Comparison of ENCODE assay signal across 21 cellular contexts in genomic region chr16:75092777-75093176, GRCh38. TPM values are rescaled to one million over a fixed set of nuclear protein-coding genes. Genes with fewer than 3 reads are reported as not detected.
DNase-seq lines count a peak whose midpoint lies in the region; ATAC-seq and TF ChIP-seq lines count a peak whose summit lies in the region.
"Had no signal": no experiment of that assay in that cellular context is flagged by ENCODE, and none has a peak within 500 bp of the region (broad histone marks: within the 10 kb centered on the region; RNA-seq: fewer than 3 reads in every experiment).

No MANE protein-coding gene starts in this region.

- H3K4me3 ChIP-seq in CD4-positive, CD25-positive, alpha-beta regulatory T cell (ENCODE audit: low read depth, low read length) = no peak overlapping the region
- peak overlapping the region in 1 of 2 experiments; percentile 44; a peak in 2 of 4 replicates for H3K4me3 ChIP-seq in HCT116 (replicated peaks in 1 of 2; ENCODE audit: low read depth in 1 of 2, low read length in 2 of 2)
- H3K4me3 ChIP-seq in neural progenitor cell = no peak overlapping the region
- H3K4me3 ChIP-seq: esophagus squamous epithelium, GM23248, left lung, tibial nerve had no signal

- H3K4me3 Mint-ChIP-seq in CD4-positive, CD25-positive, alpha-beta regulatory T cell = no peak overlapping the region
- no peak overlapping the region for H3K4me3 Mint-ChIP-seq in chondrocyte (ENCODE audit: unreplicated experiment)
- no peak overlapping the region for H3K4me3 Mint-ChIP-seq in neural progenitor cell
- no peak overlapping the region for H3K4me3 Mint-ChIP-seq in activated naive CD8-positive, alpha-beta T cell treated with anti-CD3 and anti-CD28 coated beads for 36 hours

- no peak overlapping the region for H3K27ac ChIP-seq in CD4-positive, CD25-positive, alpha-beta regulatory T cell (ENCODE audit: insufficient read depth, low read length, poor library complexity, severe bottlenecking)
- H3K27ac ChIP-seq in HCT116 (ENCODE audit: low read depth, low read length) (peak overlapping the region; percentile 50; the same call in 1 of the 2 replicates), neural progenitor cell (no peak overlapping the region)
- H3K27ac ChIP-seq: GM23248, left lung, tibial nerve had no signal

- H3K9me3 ChIP-seq in CD4-positive, CD25-positive, alpha-beta regulatory T cell (ENCODE audit: control insufficient read depth in 2 of 2, low read length in 2 of 2) = no peaks in the 10 kb centered on the region
- H3K9me3 ChIP-seq in HCT116 (ENCODE audit: control insufficient read depth in 1 of 2, insufficient read depth in 1 of 2, low read depth in 1 of 2, low read length in 2 of 2) (no peaks in the 10 kb centered on the region), neural progenitor cell (ENCODE audit: low read depth) (no peaks in the 10 kb centered on the region)
- H3K9me3 ChIP-seq: esophagus squamous epithelium, left lung, tibial nerve had no signal

- H3K79me2 ChIP-seq in HCT116 (ENCODE audit: insufficient read depth, low read length) (peaks cover 27% of the 10 kb centered on the region), neural progenitor cell (ENCODE audit: low read depth) (peaks cover 54% of the 10 kb centered on the region)

- intact Hi-C loops in HCT116 (cut with micrococcal nuclease) = no loop called here

- POLR2A ChIA-PET in HCT116 (lab: Charles Lee) = no interaction called here

- no peak for ATAC-seq in CD4-positive, CD25-positive, alpha-beta regulatory T cell (ENCODE audit: low read depth in 2 of 2)
- ATAC-seq in HCT116 (peak; percentile 63), HG02798 (IDR thresholded peaks at IDR 0.05; ENCODE audit: poor library complexity, unreplicated experiment) (no peak)
- ATAC-seq: left lung; stimulated activated naive CD8-positive, alpha-beta T cell treated with anti-CD3 and anti-CD28 coated beads, Interleukin-15, Interleukin-2, amounts not matched to agents 100 U/mL and 50 U/mL, for 24 hours had no signal

- RAD21 ChIA-PET in HCT116 (lab: Charles Lee; ENCODE audit: low non-redundant PET in 1 of 2, low total read pairs in 2 of 2, uncharacterized antibody in 2 of 2, unreplicated experiment in 2 of 2) = interaction anchor here in 1 of 2 experiments (0.5 kb wide), 1 partner anchor 43 kb away, joined by 3 read pairs; no protein-coding TSS in a partner anchor

- no peaks in the 10 kb centered on the region for H3K36me3 ChIP-seq in CD4-positive, CD25-positive, alpha-beta regulatory T cell (ENCODE audit: control insufficient read depth, insufficient read depth, low read length)
- H3K36me3 ChIP-seq in HCT116 (ENCODE audit: control insufficient read depth in 1 of 2, insufficient read depth in 2 of 2, low read length in 2 of 2) (0 out of 4 replicates have a peak, but pooled peaks cover 0 to 2% of the 10 kb centered on the region in 2 experiments), neural progenitor cell (no peaks in the 10 kb centered on the region)

- H3K27ac Mint-ChIP-seq in CD4-positive, CD25-positive, alpha-beta regulatory T cell = peak overlapping the region; percentile 60 to 91 (median 80)
- H3K27ac Mint-ChIP-seq in chondrocyte (ENCODE audit: unreplicated experiment) (no peak overlapping the region), neural progenitor cell (peak overlapping the region; percentile 14)
- no peak overlapping the region for H3K27ac Mint-ChIP-seq in activated naive CD8-positive, alpha-beta T cell treated with anti-CD3 and anti-CD28 coated beads for 36 hours

- CTCF ChIA-PET in HCT116 (lab: Charles Lee) = no interaction called here

- H3K9me3 Mint-ChIP-seq in CD4-positive, CD25-positive, alpha-beta regulatory T cell = peaks cover 0 to 2% (median 0%) of the 10 kb centered on the region in 7 donors
- H3K9me3 Mint-ChIP-seq in chondrocyte (ENCODE audit: low read depth) = no peaks in the 10 kb centered on the region
- no peaks in the 10 kb centered on the region for H3K9me3 Mint-ChIP-seq in neural progenitor cell
- H3K9me3 Mint-ChIP-seq in activated naive CD8-positive, alpha-beta T cell treated with anti-CD3 and anti-CD28 coated beads for 36 hours = no peaks in the 10 kb centered on the region

- no peak for TF ChIP-seq POLR2A in HCT116 (IDR thresholded peaks at IDR 0.05; ENCODE audit: borderline replicate concordance, extremely low read depth, insufficient read depth, insufficient read length)

- DNase-seq in CD4-positive, CD25-positive, alpha-beta regulatory T cell = no peak
- DNase-seq in HCT116 (ENCODE audit: low read depth, low spot score) = no peak
- DNase-seq in chondrocyte (ENCODE audit: low spot score) = peak; percentile 39
- no peak for DNase-seq in neural progenitor cell (ENCODE audit: low spot score)
- DNase-seq in activated naive CD8-positive, alpha-beta T cell treated with anti-CD3 and anti-CD28 coated beads for 36 hours = no peak
- DNase-seq in Kasumi-1 (lab: John Stamatoyannopoulos, UW) = no peak
- DNase-seq in NCI-H446 treated with DMSO at 0.1 percent for 48 hours (lab: John Stamatoyannopoulos, UW) = no peak
- DNase-seq: activated CD4-positive, alpha-beta T cell treated with anti-CD3 and anti-CD28 coated beads for 48 hours; activated CD8-positive, alpha-beta memory T cell treated with anti-CD3 and anti-CD28 coated beads, Interleukin-2, amount 50 U/mL, for 4 hours; activated naive CD4-positive, alpha-beta T cell; effector CD4-positive, alpha-beta T cell; EL; esophagus squamous epithelium; GM23248; left lung; NCI-H187; NCI-H226; stimulated activated CD4-positive, alpha-beta T cell treated with anti-CD3 and anti-CD28 coated beads, Interleukin-1b, Interleukin-23, amount 100 ng/mL, for 48 hours; stimulated activated naive CD8-positive, alpha-beta T cell treated with anti-CD3 and anti-CD28 coated beads, Interleukin-15, Interleukin-2, amounts not matched to agents 100 U/mL and 50 U/mL, for 24 hours had no signal

- TF ChIP-seq RAD21 in HCT116 (IDR thresholded peaks at IDR 0.05; ENCODE audit: low read depth) = no peak

- H3K9me2 ChIP-seq in HCT116 (ENCODE audit: insufficient read depth) = no peaks in the 10 kb centered on the region

- no peaks in the 10 kb centered on the region for H3K27me3 Mint-ChIP-seq in CD4-positive, CD25-positive, alpha-beta regulatory T cell
- H3K27me3 Mint-ChIP-seq in chondrocyte (ENCODE audit: low read depth) = no peaks in the 10 kb centered on the region
- no peaks in the 10 kb centered on the region for H3K27me3 Mint-ChIP-seq in neural progenitor cell (ENCODE audit: insufficient read depth, low read depth)
- no peaks in the 10 kb centered on the region for H3K27me3 Mint-ChIP-seq in activated naive CD8-positive, alpha-beta T cell treated with anti-CD3 and anti-CD28 coated beads for 36 hours

- H3K4me2 ChIP-seq in HCT116 (ENCODE audit: low read length) = peak overlapping the region; percentile 73
- H3K4me2 ChIP-seq in neural progenitor cell = no peak overlapping the region

- H2AFZ ChIP-seq in HCT116 (ENCODE audit: low read depth, low read length, poor library complexity, severe bottlenecking) = no peak overlapping the region
- no peak overlapping the region for H2AFZ ChIP-seq in neural progenitor cell (replicated peaks)
- H2AFZ ChIP-seq: GM23248 had no signal

- H3F3A ChIP-seq in neural progenitor cell (ENCODE audit: low read depth) = peaks cover under 1% of the 10 kb centered on the region

- H3K9ac ChIP-seq in HCT116 (ENCODE audit: low read length) = peak overlapping the region; percentile 37
- no peak overlapping the region for H3K9ac ChIP-seq in neural progenitor cell
- H3K9ac ChIP-seq: GM23248 had no signal

- H3K4me1 Mint-ChIP-seq in CD4-positive, CD25-positive, alpha-beta regulatory T cell = peaks cover 7 to 23% (median 14%) of the 10 kb centered on the region in 4 donors
- H3K4me1 Mint-ChIP-seq in chondrocyte (ENCODE audit: low read depth) = peaks cover 21% of the 10 kb centered on the region
- peaks cover under 1% of the 10 kb centered on the region for H3K4me1 Mint-ChIP-seq in neural progenitor cell
- peaks cover 21% of the 10 kb centered on the region for H3K4me1 Mint-ChIP-seq in activated naive CD8-positive, alpha-beta T cell treated with anti-CD3 and anti-CD28 coated beads for 36 hours

- no TSS peak for BruUV-seq in HCT116 (replicated peaks; lab: Mats Ljungman, UMichigan)

- H4K20me1 ChIP-seq in HCT116 (ENCODE audit: insufficient read depth) = no peaks in the 10 kb centered on the region
- H4K20me1 ChIP-seq in neural progenitor cell (ENCODE audit: low read depth) = peaks cover 69% of the 10 kb centered on the region

- H3K27me3 ChIP-seq in CD4-positive, CD25-positive, alpha-beta regulatory T cell (ENCODE audit: control insufficient read depth, insufficient read depth, low read length) = no peaks in the 10 kb centered on the region
- H3K27me3 ChIP-seq in HCT116 (ENCODE audit: insufficient read depth, low read length) (no peaks in the 10 kb centered on the region), neural progenitor cell (no peaks in the 10 kb centered on the region)
- H3K27me3 ChIP-seq: esophagus squamous epithelium, left lung, tibial nerve had no signal

- no peak for TF ChIP-seq CTCF in HCT116 (IDR thresholded peaks at IDR 0.05 in 2 of 3, conservative IDR thresholded peaks at IDR 0.05 in 1 of 3; ENCODE audit: borderline replicate concordance in 1 of 3, insufficient read depth in 1 of 3, low read depth in 2 of 3, low read length in 2 of 3)
- no peak for TF ChIP-seq CTCF in chondrocyte (IDR thresholded peaks at IDR 0.05)
- no peak for TF ChIP-seq CTCF in neural progenitor cell (IDR thresholded peaks at IDR 0.05)

- H3K4me1 ChIP-seq in CD4-positive, CD25-positive, alpha-beta regulatory T cell (ENCODE audit: control insufficient read depth, insufficient read depth, low read length, poor library complexity, severe bottlenecking) = peaks cover 6% of the 10 kb centered on the region
- H3K4me1 ChIP-seq in HCT116 (ENCODE audit: control insufficient read depth in 1 of 2, insufficient read depth in 2 of 2, low read length in 2 of 2) (peaks cover 69 to 76% of the 10 kb centered on the region in 2 experiments), neural progenitor cell (peaks cover under 1% of the 10 kb centered on the region)

- no peaks in the 10 kb centered on the region for H3K36me3 Mint-ChIP-seq in CD4-positive, CD25-positive, alpha-beta regulatory T cell
- H3K36me3 Mint-ChIP-seq in chondrocyte (ENCODE audit: low read depth) (no peaks in the 10 kb centered on the region), neural progenitor cell (peaks cover 12% of the 10 kb centered on the region)
- H3K36me3 Mint-ChIP-seq in activated naive CD8-positive, alpha-beta T cell treated with anti-CD3 and anti-CD28 coated beads for 36 hours = no peaks in the 10 kb centered on the region

RNA-seq across cellular contexts. Expression of gene LDHD, which starts 23.8 kb away (rescaled TPM):
- not detected for total RNA-seq in CD4-positive, CD25-positive, alpha-beta regulatory T cell
- polyA plus RNA-seq in CD4-positive, CD25-positive, alpha-beta regulatory T cell = under 1 TPM in 3 of 4 donors, not detected in 1; 0.10 to 0.32 (median 0.15) TPM
- total RNA-seq in HCT116 (2021; ENCODE audit: unreplicated experiment) (3.4 TPM), chondrocyte (2.3 to 2.7 TPM (median 2.6 TPM) in 3 replicates), neural progenitor cell (ENCODE audit: low replicate concordance) (0.60 and 3.8 TPM in 2 replicates)
- 5.7 and 6.6 TPM in 2 replicates for polyA plus RNA-seq in HCT116 (2012)
- not detected for total RNA-seq in activated naive CD8-positive, alpha-beta T cell treated with anti-CD3 and anti-CD28 coated beads for 36 hours

RNA-seq across cellular contexts. Expression of gene ZFP1, which starts 55.5 kb away (rescaled TPM):
- total RNA-seq in CD4-positive, CD25-positive, alpha-beta regulatory T cell = 14.2 TPM
- polyA plus RNA-seq in CD4-positive, CD25-positive, alpha-beta regulatory T cell = 10 to 100 TPM; 15.6 to 19.2 (median 16.7) TPM
- total RNA-seq in HCT116 (2021; ENCODE audit: unreplicated experiment) = 12.8 TPM
- 6.2 and 7.1 TPM in 2 replicates for polyA plus RNA-seq in HCT116 (2012)
- total RNA-seq in chondrocyte = 11.4 to 15.3 TPM (median 14.1 TPM) in 3 replicates
- total RNA-seq in neural progenitor cell (ENCODE audit: low replicate concordance) = 26.2 and 35.4 TPM in 2 replicates
- 10 to 100 TPM; 18.7 to 19.0 TPM for total RNA-seq in activated naive CD8-positive, alpha-beta T cell treated with anti-CD3 and anti-CD28 coated beads for 36 hours

Comparison
In these comparisons a context has a peak if more than half of its experiments do, and no peak if none do; other contexts are left out.
1. H3K27ac Mint-ChIP-seq: peak in CD4-positive, CD25-positive, alpha-beta regulatory T cell (3 of 3) and neural progenitor cell (single experiment); none in chondrocyte (single experiment) and activated naive CD8-positive, alpha-beta T cell treated with anti-CD3 and anti-CD28 coated beads for 36 hours (single experiment).